10 cellular contexts compared by ENCODE assay signal in the genomic region with DNA sequence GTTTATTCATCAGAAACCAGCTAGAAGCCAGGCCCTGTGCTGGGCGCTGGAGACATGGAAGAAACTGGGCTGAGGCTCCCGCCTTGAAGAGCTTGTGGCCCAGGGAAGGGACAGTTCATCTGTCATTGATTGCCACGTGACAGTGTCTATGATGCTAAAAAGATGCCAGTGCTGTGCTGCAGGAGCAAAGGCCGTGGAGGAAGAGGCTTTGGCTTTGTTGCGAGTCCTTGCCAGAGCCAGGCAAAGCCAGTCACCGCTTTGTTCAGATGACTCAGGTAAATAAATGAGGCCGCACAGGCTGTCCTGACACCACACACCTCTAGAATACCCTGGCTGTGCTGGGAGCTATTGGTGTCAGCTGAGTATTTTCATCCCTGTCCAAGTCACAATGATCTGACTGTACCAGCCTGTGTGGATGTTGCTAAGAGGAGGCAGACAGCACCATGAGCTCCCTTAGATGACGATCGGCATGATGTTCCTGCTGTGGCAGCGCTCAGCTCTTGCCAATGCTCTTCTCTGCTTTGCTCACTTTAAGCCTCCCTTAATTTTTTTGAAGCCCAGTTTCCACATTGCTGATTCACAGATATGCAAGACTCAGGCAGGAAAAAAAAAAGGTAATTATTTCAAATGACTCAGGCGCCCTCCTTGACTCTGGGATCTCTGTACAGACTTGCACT.
DNase-seq lines count a peak whose midpoint lies in the region; ATAC-seq lines count a peak whose summit lies in the region.
"Had no signal": no experiment of that assay in that cellular context is flagged by ENCODE, and none has a peak within 500 bp of the region (broad histone marks: within the 10 kb centered on the region; RNA-seq: fewer than 3 reads in every experiment).

No MANE protein-coding gene starts in this region.

- peak overlapping the region; percentile 66 for H3K27ac Mint-ChIP-seq in activated CD4-positive, alpha-beta T cell treated with anti-CD3 and anti-CD28 coated beads for 36 hours
- peak overlapping the region; percentile 69 for H3K27ac Mint-ChIP-seq in activated naive CD8-positive, alpha-beta T cell treated with anti-CD3 and anti-CD28 coated beads for 36 hours

- ATAC-seq in activated CD4-positive, alpha-beta T cell treated with anti-CD3 and anti-CD28 coated beads for 36 hours: peak; percentile 5
- ATAC-seq in HG03432 (IDR thresholded peaks at IDR 0.05; ENCODE audit: unreplicated experiment) (no peak), GM19328 (IDR thresholded peaks at IDR 0.05; ENCODE audit: unreplicated experiment) (no peak)
- no peak for ATAC-seq in activated T-cell treated with anti-CD3 and anti-CD28 coated beads, Interleukin-2, amount 50 U/mL, for 4 hours

- peaks cover 39% of the 10 kb centered on the region for H3K4me1 Mint-ChIP-seq in activated CD4-positive, alpha-beta T cell treated with anti-CD3 and anti-CD28 coated beads for 36 hours
- peaks cover 36% of the 10 kb centered on the region for H3K4me1 Mint-ChIP-seq in activated naive CD8-positive, alpha-beta T cell treated with anti-CD3 and anti-CD28 coated beads for 36 hours
- peaks cover 22% of the 10 kb centered on the region for H3K4me1 Mint-ChIP-seq in activated T-cell treated with anti-CD3 and anti-CD28 coated beads, Interleukin-2, amount 50 U/mL, for 4 hours (ENCODE audit: low read depth)

- H3K9me3 ChIP-seq in iPS-20b (ENCODE audit: insufficient read depth, low read depth, low read length): no peaks in the 10 kb centered on the region

- no peak for DNase-seq in activated CD4-positive, alpha-beta T cell treated with anti-CD3 and anti-CD28 coated beads for 36 hours
- DNase-seq in activated CD4-positive, alpha-beta T cell treated with anti-CD3 and anti-CD28 coated beads for 1 hour: no peak
- DNase-seq in activated naive CD8-positive, alpha-beta T cell treated with anti-CD3 and anti-CD28 coated beads for 36 hours: no peak
- DNase-seq in substantia nigra (lab: John Stamatoyannopoulos, UW): no peak
- no peak for DNase-seq in activated T-cell treated with anti-CD3 and anti-CD28 coated beads, Interleukin-2, amount 50 U/mL, for 4 hours
- DNase-seq: NCI-H510A had no signal

- H3K4me3 ChIP-seq in iPS-20b (ENCODE audit: low read length): no peak overlapping the region

- POLR2A ChIA-PET in activated CD4-positive, alpha-beta T cell treated with anti-CD3 and anti-CD28 coated beads for 36 hours (lab: Charles Lee): interaction anchor here (0.6 kb wide), 1 partner anchor 50 kb away, joined by 3 read pairs; no protein-coding TSS in a partner anchor

- no peaks in the 10 kb centered on the region for H3K36me3 ChIP-seq in iPS-20b (ENCODE audit: insufficient read depth, low read depth, low read length)

- H3K27ac ChIP-seq in iPS-20b (ENCODE audit: low read length) (no peak overlapping the region), substantia nigra (ENCODE audit: low read depth, low read length, poor library complexity, severe bottlenecking) (peak overlapping the region; percentile 84)

- peaks cover 12% of the 10 kb centered on the region for H3K27me3 ChIP-seq in iPS-20b (ENCODE audit: insufficient read depth, low read length)

- no peaks in the 10 kb centered on the region for H3K36me3 Mint-ChIP-seq in activated CD4-positive, alpha-beta T cell treated with anti-CD3 and anti-CD28 coated beads for 36 hours (ENCODE audit: low read depth)
- H3K36me3 Mint-ChIP-seq in activated naive CD8-positive, alpha-beta T cell treated with anti-CD3 and anti-CD28 coated beads for 36 hours: no peaks in the 10 kb centered on the region
- H3K36me3 Mint-ChIP-seq in activated T-cell treated with anti-CD3 and anti-CD28 coated beads, Interleukin-2, amount 50 U/mL, for 4 hours (ENCODE audit: insufficient read depth): no peaks in the 10 kb centered on the region

- H3K27me3 Mint-ChIP-seq in activated CD4-positive, alpha-beta T cell treated with anti-CD3 and anti-CD28 coated beads for 36 hours: peaks cover under 1% of the 10 kb centered on the region
- H3K27me3 Mint-ChIP-seq in activated naive CD8-positive, alpha-beta T cell treated with anti-CD3 and anti-CD28 coated beads for 36 hours: peaks cover 4% of the 10 kb centered on the region
- no peaks in the 10 kb centered on the region for H3K27me3 Mint-ChIP-seq in activated T-cell treated with anti-CD3 and anti-CD28 coated beads, Interleukin-2, amount 50 U/mL, for 4 hours (ENCODE audit: low read depth)

- intact Hi-C loops in activated CD4-positive, alpha-beta T cell treated with anti-CD3 and anti-CD28 coated beads for 36 hours (cut with DNase I, micrococcal nuclease): loop anchor here in 1 of 2 experiments (10.0 kb wide), 2 partner anchors 558 to 1228 kb away; a partner anchor contains a TSS

- H3K9me3 Mint-ChIP-seq in activated CD4-positive, alpha-beta T cell treated with anti-CD3 and anti-CD28 coated beads for 36 hours (ENCODE audit: low read depth): no peaks in the 10 kb centered on the region
- no peaks in the 10 kb centered on the region for H3K9me3 Mint-ChIP-seq in activated naive CD8-positive, alpha-beta T cell treated with anti-CD3 and anti-CD28 coated beads for 36 hours
- no peaks in the 10 kb centered on the region for H3K9me3 Mint-ChIP-seq in activated T-cell treated with anti-CD3 and anti-CD28 coated beads, Interleukin-2, amount 50 U/mL, for 4 hours
- H3K9me3 Mint-ChIP-seq: neural crest cell had no signal

- no peak overlapping the region for H3K4me3 Mint-ChIP-seq in activated CD4-positive, alpha-beta T cell treated with anti-CD3 and anti-CD28 coated beads for 36 hours
- no peak overlapping the region for H3K4me3 Mint-ChIP-seq in activated naive CD8-positive, alpha-beta T cell treated with anti-CD3 and anti-CD28 coated beads for 36 hours
- H3K4me3 Mint-ChIP-seq in activated T-cell treated with anti-CD3 and anti-CD28 coated beads, Interleukin-2, amount 50 U/mL, for 4 hours: no peak overlapping the region

- H3K4me1 ChIP-seq in iPS-20b (ENCODE audit: insufficient read depth, low read length): peaks cover 10% of the 10 kb centered on the region; the same call in 1 of the 2 replicates

- CTCF ChIA-PET in activated CD4-positive, alpha-beta T cell treated with anti-CD3 and anti-CD28 coated beads for 36 hours (lab: Charles Lee): interaction anchor here (0.6 to 2.3 kb wide), 19 partner anchors 12 to 930 kb away, joined by 3 to 29 read pairs (median 3); no protein-coding TSS in a partner anchor

- peak overlapping the region; percentile 40; the same call in 1 of the 2 replicates for H3K9ac ChIP-seq in iPS-20b (ENCODE audit: low read depth, low read length)
